ENCODE assay signal across 8 cellular contexts in genomic region chr15:77118787-77119410, GRCh38. TPM values are rescaled to one million over a fixed set of nuclear protein-coding genes. Genes with fewer than 3 reads are reported as not detected.
DNase-seq lines count a peak whose midpoint lies in the region; ATAC-seq and TF ChIP-seq lines count a peak whose summit lies in the region.

No MANE protein-coding gene starts in this region.

- H3K4me1 ChIP-seq in GM23248 (ENCODE audit: insufficient read depth): peaks cover 21% of the 10 kb centered on the region

- no peak overlapping the region for H3K4me3 Mint-ChIP-seq in progenitor cell of endocrine pancreas (ENCODE audit: low read depth)

- 0 out of 2 replicates have a peak overlapping the region, but pooled peaks have one; percentile 4 for H3K9ac ChIP-seq in GM23248

- H3K9me2 ChIP-seq in GM23248 (ENCODE audit: insufficient read depth): no peaks in the 10 kb centered on the region

- peaks cover 18% of the 10 kb centered on the region for H3F3A ChIP-seq in GM23248 (ENCODE audit: insufficient read depth)

- H3K4me1 Mint-ChIP-seq in progenitor cell of endocrine pancreas (ENCODE audit: low read depth): no peaks in the 10 kb centered on the region

- peak overlapping the region; percentile 21 for H3K27ac ChIP-seq in GM23248

- H3K9me3 ChIP-seq in GM23248 (ENCODE audit: low read depth): no peaks in the 10 kb centered on the region

- no peaks in the 10 kb centered on the region for H3K27me3 Mint-ChIP-seq in progenitor cell of endocrine pancreas

- H3K27me3 ChIP-seq in GM23248 (replicated peaks; ENCODE audit: insufficient read depth): no peaks in the 10 kb centered on the region

- peak; percentile 87 for TF ChIP-seq CTCF in progenitor cell of endocrine pancreas (IDR thresholded peaks at IDR 0.05; ENCODE audit: unreplicated experiment)

- no peak overlapping the region for H3K4me3 ChIP-seq in GM23248

- H3K9me3 Mint-ChIP-seq in progenitor cell of endocrine pancreas (ENCODE audit: low read depth): no peaks in the 10 kb centered on the region

- peaks cover 59% of the 10 kb centered on the region for H3K79me2 ChIP-seq in GM23248 (ENCODE audit: insufficient read depth)

- H2AFZ ChIP-seq in GM23248: no peak overlapping the region

- DNase-seq in CD1c-positive myeloid dendritic cell (ENCODE audit: extremely low spot score) (peak; percentile 58), GM23248 (peak; percentile 82), NCI-H524 (lab: John Stamatoyannopoulos, UW) (peak; percentile 52 to 75), globus pallidus (ENCODE audit: low spot score) (peak; percentile 78), progenitor cell of endocrine pancreas (ENCODE audit: low spot score, unreplicated experiment) (no peak), ecto neural progenitor cell (ENCODE audit: low spot score) (no peak)
- DNase-seq in activated gamma-delta T cell treated with anti-CD3 and anti-CD28 coated beads, Interleukin-2, amount 50 U/mL, for 16 hours (ENCODE audit: low read depth): peak; percentile 4

- no peaks in the 10 kb centered on the region; the same call in 1 of the 2 replicates for H3K36me3 ChIP-seq in GM23248 (ENCODE audit: low read depth)

- 23 to 25% methylated on average over 3 of the region's 3 CpGs for WGBS in GM23248 (ENCODE audit: low coverage in 1 of 2, low lambda C conversion rate in 2 of 2, missing lambda C conversion rate in 2 of 2), 2 experiments

- no peaks in the 10 kb centered on the region for H4K20me1 ChIP-seq in GM23248 (ENCODE audit: insufficient read depth)

- ATAC-seq in HG03108 (IDR thresholded peaks at IDR 0.05; ENCODE audit: unreplicated experiment): no peak

- H3K4me2 ChIP-seq in GM23248 (ENCODE audit: unreplicated experiment): peak overlapping the region; percentile 61

- in situ Hi-C loops in GM23248 (cut with MboI): loop anchor here (10.0 kb wide), 1 partner anchor 416 kb away; no protein-coding TSS in a partner anchor

- H3K27ac Mint-ChIP-seq in progenitor cell of endocrine pancreas: no peak overlapping the region

- H3K36me3 Mint-ChIP-seq in progenitor cell of endocrine pancreas (ENCODE audit: insufficient read depth): peaks cover under 1% of the 10 kb centered on the region

RNA-seq across cellular contexts. Expression of gene TSPAN3, which starts 48.0 kb away (rescaled TPM):
- 321 and 332 TPM in 2 replicates for total RNA-seq in GM23248 (2014; rRNA removed; shearing (Covaris generic))
- polyA plus RNA-seq in GM23248 (2016; fragmentation: Nextera tagmentation; extraction: Ambion mirVana): 307 and 320 TPM in 2 replicates
- 337 and 352 TPM in 2 replicates for total RNA-seq in progenitor cell of endocrine pancreas

Comparison
In these comparisons a context has a peak if more than half of its experiments do, and no peak if none do; other contexts are left out.
1. DNase-seq: peak in CD1c-positive myeloid dendritic cell (single experiment), GM23248 (single experiment), NCI-H524 (2 of 2), activated gamma-delta T cell treated with anti-CD3 and anti-CD28 coated beads, Interleukin-2, amount 50 U/mL, for 16 hours (single experiment) and globus pallidus (single experiment); none in progenitor cell of endocrine pancreas (single experiment) and ecto neural progenitor cell (single experiment).